ENCODE assay signal across 17 cellular contexts in genomic region chr10:82390866-82391658, GRCh38.
A peak's percentile ranks its signal among the peaks of the same experiment; 100 is the strongest.
DNase-seq lines count a peak whose midpoint lies in the region; ATAC-seq and TF ChIP-seq lines count a peak whose summit lies in the region.
"Had no signal": no experiment of that assay in that cellular context is flagged by ENCODE, and none has a peak within 500 bp of the region (broad histone marks: within the 10 kb centered on the region; RNA-seq: fewer than 3 reads in every experiment).

No MANE protein-coding gene starts in this region.

- H3K36me3 ChIP-seq in OCI-LY1 (ENCODE audit: insufficient read depth, low read length) = no peaks in the 10 kb centered on the region
- no peaks in the 10 kb centered on the region for H3K36me3 ChIP-seq in right lobe of liver
- H3K36me3 ChIP-seq: BE2C had no signal

- intact Hi-C loops in right lobe of liver (cut with DNase I) = no loop called here

- DNase-seq in NCI-H748 (lab: John Stamatoyannopoulos, UW; ENCODE audit: unreplicated experiment) (peak; percentile 11), NCI-H748 treated with DMSO at 0.1 percent for 48 hours (lab: John Stamatoyannopoulos, UW) (no peak), right lobe of liver (peak in 2 of 3 donors; percentile 33 to 64), OCI-M2 (lab: John Stamatoyannopoulos, UW; ENCODE audit: unreplicated experiment) (no peak), SHP77 (lab: John Stamatoyannopoulos, UW) (no peak)
- DNase-seq: BE2C; CD4-positive, alpha-beta memory T cell; DMS79; NCI-H1417; NCI-H187 treated with DMSO at 0.1 percent for 48 hours; NCI-H2227 treated with DMSO at 0.1 percent for 48 hours; NCI-H526 treated with DMSO at 0.1 percent for 48 hours; PC-3; RPMI8226; SIG-M5 had no signal

- H3K9ac ChIP-seq in OCI-LY1 (ENCODE audit: low read length) = peak overlapping the region; percentile 66

- no peaks in the 10 kb centered on the region for H3K9me2 ChIP-seq in OCI-LY1 (ENCODE audit: low read depth, low read length)

- H3F3A ChIP-seq in OCI-LY1 (ENCODE audit: insufficient read depth, low read length) = no peaks in the 10 kb centered on the region

- H3K27ac ChIP-seq in OCI-LY1 (ENCODE audit: low read depth, low read length, poor library complexity, severe bottlenecking) = peak overlapping the region; percentile 98
- H3K27ac ChIP-seq in right lobe of liver = peak overlapping the region in 2 of 3 donors; percentile 39 to 58

- H2AFZ ChIP-seq in OCI-LY1 (ENCODE audit: low read length) = no peak overlapping the region

- peaks cover 88% of the 10 kb centered on the region for H3K4me1 ChIP-seq in OCI-LY1 (ENCODE audit: insufficient read depth, low read length, severe bottlenecking)
- H3K4me1 ChIP-seq in right lobe of liver = no peaks in the 10 kb centered on the region

- H4K20me1 ChIP-seq in OCI-LY1 (ENCODE audit: insufficient read depth, low read length) = no peaks in the 10 kb centered on the region

- peak; percentile 82 to 87 (median 84) for ATAC-seq in right lobe of liver
- ATAC-seq in HG03439 (IDR thresholded peaks at IDR 0.05; ENCODE audit: unreplicated experiment) = no peak
- ATAC-seq: PC-3 had no signal

- H3K4me2 ChIP-seq in OCI-LY1 (ENCODE audit: low read length) = peak overlapping the region; percentile 63

- H3K79me2 ChIP-seq in OCI-LY1 (ENCODE audit: insufficient read depth, low read length) = no peaks in the 10 kb centered on the region

- H3K9me3 ChIP-seq in OCI-LY1 (ENCODE audit: low read length) (no peaks in the 10 kb centered on the region), right lobe of liver (no peaks in the 10 kb centered on the region)
- H3K9me3 ChIP-seq: BE2C had no signal

- H3K4me3 ChIP-seq in OCI-LY1 (ENCODE audit: low read depth, low read length, poor library complexity, severe bottlenecking) = peak overlapping the region; percentile 17
- no peak overlapping the region for H3K4me3 ChIP-seq in right lobe of liver

- no peak for TF ChIP-seq POLR2A in right lobe of liver (IDR thresholded peaks at IDR 0.05)

- H3K27me3 ChIP-seq in OCI-LY1 (ENCODE audit: insufficient read depth, low read length) (no peaks in the 10 kb centered on the region), right lobe of liver (no peaks in the 10 kb centered on the region)
- H3K27me3 ChIP-seq: BE2C had no signal

- TF ChIP-seq CTCF in OCI-LY1 (IDR thresholded peaks at IDR 0.05; ENCODE audit: low read length) (no peak), right lobe of liver (IDR thresholded peaks at IDR 0.05) (no peak)

- WGBS in right lobe of liver (ENCODE audit: insufficient coverage, low coverage, low lambda C conversion rate, missing lambda C conversion rate) = 29% methylated on average over 3 of the region's 5 CpGs

Comparison
In these comparisons a context has a peak if more than half of its experiments do, and no peak if none do; other contexts are left out.
1. DNase-seq: peak in NCI-H748 (single experiment) and right lobe of liver (2 of 3); none in NCI-H748 treated with DMSO at 0.1 percent for 48 hours (single experiment), OCI-M2 (single experiment) and SHP77 (0 of 2).